Comparison of ENCODE assay signal across 17 cellular contexts in genomic region chr3:173957646-173958045, GRCh38.
A peak's percentile ranks its signal among the peaks of the same experiment; 100 is the strongest.
DNase-seq lines count a peak whose midpoint lies in the region; ATAC-seq and TF ChIP-seq lines count a peak whose summit lies in the region.
"Had no signal": no experiment of that assay in that cellular context is flagged by ENCODE, and none has a peak within 500 bp of the region (broad histone marks: within the 10 kb centered on the region; RNA-seq: fewer than 3 reads in every experiment).

No MANE protein-coding gene starts in this region.

- in situ Hi-C loops in GM23248 (cut with MboI), result no loop called here

- 0 out of 3 replicates have a peak, but pooled peaks have one; percentile 17 for ATAC-seq in RWPE2 (ENCODE audit: low read depth)
- peak; percentile 31 for ATAC-seq in stimulated activated effector memory CD8-positive, alpha-beta T cell treated with anti-CD3 and anti-CD28 coated beads, Interleukin-12 subunit alpha, Interleukin-12 subunit beta, amount 100 ng/mL, for 72 hours
- ATAC-seq: GM12878 had no signal

- peaks cover 2% of the 10 kb centered on the region for H3K9me3 Mint-ChIP-seq in stimulated activated effector memory CD8-positive, alpha-beta T cell treated with anti-CD3 and anti-CD28 coated beads, Interleukin-12 subunit alpha, Interleukin-12 subunit beta, amount 100 ng/mL, for 72 hours

- H3K4me1 Mint-ChIP-seq in stimulated activated effector memory CD8-positive, alpha-beta T cell treated with anti-CD3 and anti-CD28 coated beads, Interleukin-12 subunit alpha, Interleukin-12 subunit beta, amount 100 ng/mL, for 72 hours, result no peaks in the 10 kb centered on the region
- H3K4me1 Mint-ChIP-seq: CD14-positive monocyte; CD4-positive, alpha-beta memory T cell had no signal

- no peak for DNase-seq in RWPE2 (ENCODE audit: low spot score)
- DNase-seq in dorsolateral prefrontal cortex, result peak in 8 of 10 donors; percentile 26 to 87 (median 52)
- DNase-seq in pons (ENCODE audit: low spot score), result peak; percentile 13
- DNase-seq in stimulated activated effector memory CD8-positive, alpha-beta T cell treated with anti-CD3 and anti-CD28 coated beads, Interleukin-12 subunit alpha, Interleukin-12 subunit beta, amount 100 ng/mL, for 72 hours (ENCODE audit: low spot score in 2 of 2), result no peak
- no peak for DNase-seq in iPS-NIHi11 (ENCODE audit: low spot score)
- no peak for DNase-seq in RKO (ENCODE audit: low spot score)
- DNase-seq in GDM1 (lab: John Stamatoyannopoulos, UW), result no peak
- no peak for DNase-seq in GM23248
- DNase-seq: 8988T; CD4-positive, alpha-beta memory T cell; DMS153; DMS79; HCEC 1CT had no signal

- H3K9me2 ChIP-seq in GM23248 (ENCODE audit: insufficient read depth), result no peaks in the 10 kb centered on the region

- intact Hi-C loops in dorsolateral prefrontal cortex (cut with DNase I), result no loop called here

- no peak overlapping the region for H2AFZ ChIP-seq in GM23248

- H3K27ac ChIP-seq in RWPE2 (ENCODE audit: poor library complexity, severe bottlenecking) (no peak overlapping the region), dorsolateral prefrontal cortex (peak overlapping the region in 1 of 59 donors; percentile 7), GM23248 (no peak overlapping the region)
- H3K27ac ChIP-seq: BLaER1, HL-60 had no signal

- H3K27ac Mint-ChIP-seq in stimulated activated effector memory CD8-positive, alpha-beta T cell treated with anti-CD3 and anti-CD28 coated beads, Interleukin-12 subunit alpha, Interleukin-12 subunit beta, amount 100 ng/mL, for 72 hours, result no peak overlapping the region
- H3K27ac Mint-ChIP-seq: CD14-positive monocyte; CD4-positive, alpha-beta memory T cell had no signal

- H3K27me3 ChIP-seq in RWPE2 (ENCODE audit: insufficient read depth, poor library complexity, severe bottlenecking) (no peaks in the 10 kb centered on the region), dorsolateral prefrontal cortex (no peaks in the 10 kb centered on the region), GM23248 (replicated peaks; ENCODE audit: insufficient read depth) (no peaks in the 10 kb centered on the region)
- H3K27me3 ChIP-seq: BLaER1 had no signal

- H3K79me2 ChIP-seq in GM23248 (ENCODE audit: insufficient read depth), result no peaks in the 10 kb centered on the region

- 79 to 80% methylated on average over 4 of the region's 4 CpGs for WGBS in GM23248 (ENCODE audit: low coverage in 1 of 2, low lambda C conversion rate in 2 of 2, missing lambda C conversion rate in 2 of 2), 2 experiments

- TF ChIP-seq CTCF in RWPE2 (IDR thresholded peaks at IDR 0.05; ENCODE audit: poor library complexity, severe bottlenecking) (no peak), dorsolateral prefrontal cortex (IDR thresholded peaks at IDR 0.05 in 54 of 56, conservative IDR thresholded peaks at IDR 0.05 in 2 of 56; ENCODE audit: low read depth in 1 of 56, partially characterized antibody in 56 of 56) (no peak)

- H3K36me3 ChIP-seq in RWPE2 (ENCODE audit: low read depth), result no peaks in the 10 kb centered on the region
- H3K36me3 ChIP-seq in GM23248 (ENCODE audit: low read depth), result no peaks in the 10 kb centered on the region
- H3K36me3 ChIP-seq: BLaER1 had no signal

- H3K4me1 ChIP-seq in RWPE2 (ENCODE audit: insufficient read depth, poor library complexity, severe bottlenecking), result no peaks in the 10 kb centered on the region
- peaks cover 6% of the 10 kb centered on the region; the same call in 1 of the 2 replicates for H3K4me1 ChIP-seq in GM23248 (ENCODE audit: insufficient read depth)
- H3K4me1 ChIP-seq: BLaER1 had no signal

- no peak overlapping the region for H3K4me2 ChIP-seq in GM23248 (ENCODE audit: unreplicated experiment)
- H3K4me2 ChIP-seq: BLaER1 had no signal

- H3K9me3 ChIP-seq in RWPE2 (ENCODE audit: severe bottlenecking) (no peaks in the 10 kb centered on the region), GM23248 (ENCODE audit: low read depth) (no peaks in the 10 kb centered on the region)

- no peaks in the 10 kb centered on the region for H3F3A ChIP-seq in GM23248 (ENCODE audit: insufficient read depth)

- H3K4me3 Mint-ChIP-seq in stimulated activated effector memory CD8-positive, alpha-beta T cell treated with anti-CD3 and anti-CD28 coated beads, Interleukin-12 subunit alpha, Interleukin-12 subunit beta, amount 100 ng/mL, for 72 hours, result no peak overlapping the region
- H3K4me3 Mint-ChIP-seq: CD14-positive monocyte; CD4-positive, alpha-beta memory T cell had no signal

- H3K36me3 Mint-ChIP-seq in stimulated activated effector memory CD8-positive, alpha-beta T cell treated with anti-CD3 and anti-CD28 coated beads, Interleukin-12 subunit alpha, Interleukin-12 subunit beta, amount 100 ng/mL, for 72 hours, result no peaks in the 10 kb centered on the region
- H3K36me3 Mint-ChIP-seq: CD14-positive monocyte; CD4-positive, alpha-beta memory T cell had no signal

- H4K20me1 ChIP-seq in GM23248 (ENCODE audit: insufficient read depth), result no peaks in the 10 kb centered on the region
- H4K20me1 ChIP-seq: BLaER1 had no signal

- no peak overlapping the region for H3K9ac ChIP-seq in GM23248
- H3K9ac ChIP-seq: BLaER1 had no signal

- H3K4me3 ChIP-seq in RWPE2 (ENCODE audit: severe bottlenecking) (no peak overlapping the region), dorsolateral prefrontal cortex (no peak overlapping the region), GM23248 (no peak overlapping the region)
- H3K4me3 ChIP-seq: BLaER1, GM12878 had no signal

Comparison
In these comparisons a context has a peak if more than half of its experiments do, and no peak if none do; other contexts are left out.
1. DNase-seq: peak in dorsolateral prefrontal cortex (8 of 10) and pons (single experiment); none in RWPE2 (single experiment), stimulated activated effector memory CD8-positive, alpha-beta T cell treated with anti-CD3 and anti-CD28 coated beads, Interleukin-12 subunit alpha, Interleukin-12 subunit beta, amount 100 ng/mL, for 72 hours (0 of 2), iPS-NIHi11 (single experiment), RKO (single experiment), GDM1 (single experiment) and GM23248 (single experiment).